Comparison of ENCODE assay signal across 31 cellular contexts in genomic region chr1:177411371-177411770, GRCh38.
"Had no signal": no experiment of that assay in that cellular context is flagged by ENCODE, and none has a peak within 500 bp of the region (broad histone marks: within the 10 kb centered on the region; RNA-seq: fewer than 3 reads in every experiment).

No MANE protein-coding gene starts in this region.

- H3K36me3 Mint-ChIP-seq: activated CD4-positive, alpha-beta memory T cell treated with anti-CD3 and anti-CD28 coated beads for 36 hours; activated CD8-positive, alpha-beta memory T cell treated with anti-CD3 and anti-CD28 coated beads, Interleukin-2, amount 10 ng/mL, durations not matched to agents 7 days and 5 days; activated naive CD4-positive, alpha-beta T cell treated with anti-CD3 and anti-CD28 coated beads, Interleukin-2, amount 10 ng/mL, durations not matched to agents 7 days and 5 days; activated naive CD8-positive, alpha-beta T cell treated with anti-CD3 and anti-CD28 coated beads, Interleukin-2, amount 10 ng/mL, durations not matched to agents 7 days and 5 days; brain had no signal

- H3K27me3 ChIP-seq: ascending aorta, breast epithelium, cardiac muscle cell, colonic mucosa had no signal

- H3K9me3 ChIP-seq: ascending aorta, breast epithelium, colonic mucosa had no signal

- DNase-seq: activated CD4-positive, alpha-beta memory T cell treated with anti-CD3 and anti-CD28 coated beads for 36 hours; activated CD4-positive, alpha-beta T cell treated with anti-CD3 and anti-CD28 coated beads for 36 hours; activated CD4-positive, alpha-beta T cell treated with anti-CD3 and anti-CD28 coated beads, Interleukin-2, amount 10 ng/mL, durations not matched to agents 24 days and 14 days; activated CD4-positive, CD25-positive, alpha-beta regulatory T cell; activated CD4-positive, CD25-positive, alpha-beta regulatory T cell treated with anti-CD3 and anti-CD28 coated beads, Interleukin-2, amount 50 U/mL, for 72 hours; activated CD8-positive, alpha-beta memory T cell treated with anti-CD3 and anti-CD28 coated beads, Interleukin-2, amount 10 ng/mL, durations not matched to agents 7 days and 5 days; activated CD8-positive, alpha-beta memory T cell treated with anti-CD3 and anti-CD28 coated beads, Interleukin-2, amount 50 U/mL, for 4 hours; activated CD8-positive, alpha-beta T cell treated with anti-CD3 and anti-CD28 coated beads, Interleukin-2, amount 10 ng/mL, durations not matched to agents 7 days and 5 days; activated gamma-delta T cell; activated naive CD4-positive, alpha-beta T cell; activated naive CD4-positive, alpha-beta T cell treated with anti-CD3 and anti-CD28 coated beads, Interleukin-2, amount 10 ng/mL, durations not matched to agents 7 days and 5 days; activated naive CD8-positive, alpha-beta T cell treated with anti-CD3 and anti-CD28 coated beads, Interleukin-2, amount 10 ng/mL, durations not matched to agents 7 days and 5 days; activated T-cell treated with anti-CD3 and anti-CD28 coated beads for 4 hours; activated T-cell treated with anti-CD3 and anti-CD28 coated beads, Interleukin-2, amount 50 U/mL, for 24 hours; activated T-cell treated with anti-CD3 and anti-CD28 coated beads, Interleukin-2, amount 50 U/mL, for 72 hours; central memory CD4-positive, alpha-beta T cell; cerebellar nuclear complex; colonic mucosa; effector memory CD4-positive, alpha-beta T cell; endodermal cell; foreskin fibroblast; head of caudate nucleus; T-helper 17 cell; T1000 had no signal

- H3K4me3 Mint-ChIP-seq: activated CD4-positive, alpha-beta memory T cell treated with anti-CD3 and anti-CD28 coated beads for 36 hours; activated CD4-positive, alpha-beta T cell treated with anti-CD3 and anti-CD28 coated beads for 36 hours; activated CD4-positive, alpha-beta T cell treated with anti-CD3 and anti-CD28 coated beads, Interleukin-2, amount 10 ng/mL, durations not matched to agents 24 days and 14 days; activated CD8-positive, alpha-beta memory T cell treated with anti-CD3 and anti-CD28 coated beads, Interleukin-2, amount 10 ng/mL, durations not matched to agents 7 days and 5 days; activated CD8-positive, alpha-beta T cell treated with anti-CD3 and anti-CD28 coated beads, Interleukin-2, amount 10 ng/mL, durations not matched to agents 7 days and 5 days; activated naive CD4-positive, alpha-beta T cell treated with anti-CD3 and anti-CD28 coated beads, Interleukin-2, amount 10 ng/mL, durations not matched to agents 7 days and 5 days; activated naive CD8-positive, alpha-beta T cell treated with anti-CD3 and anti-CD28 coated beads, Interleukin-2, amount 10 ng/mL, durations not matched to agents 7 days and 5 days; activated T-cell treated with anti-CD3 and anti-CD28 coated beads, Interleukin-2, amount 50 U/mL, for 24 hours; activated T-cell treated with anti-CD3 and anti-CD28 coated beads, Interleukin-2, amount 50 U/mL, for 72 hours; brain; endodermal cell; T-helper 17 cell; T-helper 2 cell treated with Interferon-gamma antibody and Interleukin-4, amounts not matched to agents 5 μg/mL and 100 μg/mL, for 36 hours had no signal

- H3K4me3 ChIP-seq: ascending aorta, breast epithelium, cardiac muscle cell, colonic mucosa had no signal

- H3K4me1 Mint-ChIP-seq: activated CD4-positive, alpha-beta T cell treated with anti-CD3 and anti-CD28 coated beads for 36 hours; activated CD4-positive, alpha-beta T cell treated with anti-CD3 and anti-CD28 coated beads, Interleukin-2, amount 10 ng/mL, durations not matched to agents 24 days and 14 days; activated CD8-positive, alpha-beta memory T cell treated with anti-CD3 and anti-CD28 coated beads, Interleukin-2, amount 10 ng/mL, durations not matched to agents 7 days and 5 days; activated naive CD4-positive, alpha-beta T cell treated with anti-CD3 and anti-CD28 coated beads, Interleukin-2, amount 10 ng/mL, durations not matched to agents 7 days and 5 days; activated naive CD8-positive, alpha-beta T cell treated with anti-CD3 and anti-CD28 coated beads, Interleukin-2, amount 10 ng/mL, durations not matched to agents 7 days and 5 days; T-helper 17 cell had no signal

- H3K27ac ChIP-seq: ascending aorta, breast epithelium, cardiac muscle cell, colonic mucosa had no signal

- H3K36me3 ChIP-seq: ascending aorta, breast epithelium, cardiac muscle cell, colonic mucosa had no signal

- H3K4me1 ChIP-seq: ascending aorta, breast epithelium, colonic mucosa had no signal

- H3K27ac Mint-ChIP-seq: activated CD4-positive, alpha-beta memory T cell treated with anti-CD3 and anti-CD28 coated beads for 36 hours; activated CD4-positive, alpha-beta T cell treated with anti-CD3 and anti-CD28 coated beads for 36 hours; activated CD4-positive, alpha-beta T cell treated with anti-CD3 and anti-CD28 coated beads, Interleukin-2, amount 10 ng/mL, durations not matched to agents 24 days and 14 days; activated CD8-positive, alpha-beta memory T cell treated with anti-CD3 and anti-CD28 coated beads, Interleukin-2, amount 10 ng/mL, durations not matched to agents 7 days and 5 days; activated CD8-positive, alpha-beta T cell treated with anti-CD3 and anti-CD28 coated beads, Interleukin-2, amount 10 ng/mL, durations not matched to agents 7 days and 5 days; activated naive CD4-positive, alpha-beta T cell treated with anti-CD3 and anti-CD28 coated beads, Interleukin-2, amount 10 ng/mL, durations not matched to agents 7 days and 5 days; activated naive CD4-positive, alpha-beta T cell treated with anti-CD3 and anti-CD28 coated beads, Interleukin-2, amount 50 U/mL, for 72 hours; activated naive CD8-positive, alpha-beta T cell treated with anti-CD3 and anti-CD28 coated beads, Interleukin-2, amount 10 ng/mL, durations not matched to agents 7 days and 5 days; activated T-cell treated with anti-CD3 and anti-CD28 coated beads, Interleukin-2, amount 50 U/mL, for 24 hours; activated T-cell treated with anti-CD3 and anti-CD28 coated beads, Interleukin-2, amount 50 U/mL, for 72 hours; endodermal cell; T-helper 17 cell; T-helper 2 cell treated with Interferon-gamma antibody and Interleukin-4, amounts not matched to agents 5 μg/mL and 100 μg/mL, for 36 hours had no signal

- H3K27me3 Mint-ChIP-seq: activated CD4-positive, alpha-beta memory T cell treated with anti-CD3 and anti-CD28 coated beads for 36 hours; activated CD4-positive, alpha-beta T cell treated with anti-CD3 and anti-CD28 coated beads for 36 hours; activated CD4-positive, alpha-beta T cell treated with anti-CD3 and anti-CD28 coated beads, Interleukin-2, amount 10 ng/mL, durations not matched to agents 24 days and 14 days; activated CD8-positive, alpha-beta memory T cell treated with anti-CD3 and anti-CD28 coated beads, Interleukin-2, amount 10 ng/mL, durations not matched to agents 7 days and 5 days; activated naive CD4-positive, alpha-beta T cell treated with anti-CD3 and anti-CD28 coated beads, Interleukin-2, amount 10 ng/mL, durations not matched to agents 7 days and 5 days; activated naive CD8-positive, alpha-beta T cell treated with anti-CD3 and anti-CD28 coated beads, Interleukin-2, amount 10 ng/mL, durations not matched to agents 7 days and 5 days; activated T-cell treated with anti-CD3 and anti-CD28 coated beads, Interleukin-2, amount 50 U/mL, for 24 hours; brain; T-helper 17 cell had no signal

- ATAC-seq: activated CD4-positive, alpha-beta T cell treated with anti-CD3 and anti-CD28 coated beads for 36 hours; activated CD8-positive, alpha-beta memory T cell treated with anti-CD3 and anti-CD28 coated beads, Interleukin-2, amount 10 ng/mL, durations not matched to agents 7 days and 5 days; activated CD8-positive, alpha-beta T cell treated with anti-CD3 and anti-CD28 coated beads, Interleukin-2, amount 10 ng/mL, durations not matched to agents 7 days and 5 days; activated naive CD4-positive, alpha-beta T cell treated with anti-CD3 and anti-CD28 coated beads, Interleukin-2, amount 50 U/mL, for 72 hours; activated T-cell treated with anti-CD3 and anti-CD28 coated beads, Interleukin-2, amount 50 U/mL, for 72 hours; esophagus mucosa; T-helper 17 cell had no signal
